ENCODE assay signal across 24 cellular contexts in the genomic region with DNA sequence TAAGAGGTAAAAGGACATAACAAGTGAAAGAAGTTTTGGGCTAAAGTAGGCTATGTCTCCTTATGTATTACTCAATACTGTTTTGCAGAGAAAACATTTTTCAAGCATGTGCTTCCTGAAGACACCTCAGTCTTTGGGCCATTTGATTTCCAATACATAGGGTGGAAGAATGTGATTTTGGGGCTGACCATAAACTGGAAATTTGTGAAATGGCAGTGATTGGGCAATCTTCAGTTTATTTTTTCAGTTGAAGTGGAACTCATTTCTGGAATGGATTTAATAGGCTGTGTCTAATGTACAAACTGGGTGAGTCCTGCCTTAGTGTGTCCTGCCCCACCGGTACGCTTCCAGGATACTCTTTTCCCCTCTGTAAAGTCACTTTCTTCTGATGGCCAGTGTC. TPM values are rescaled to one million over a fixed set of nuclear protein-coding genes. Genes with fewer than 3 reads are reported as not detected.
DNase-seq lines count a peak whose midpoint lies in the region; ATAC-seq, FAIRE-seq and TF ChIP-seq lines count a peak whose summit lies in the region.
"Had no signal": no experiment of that assay in that cellular context is flagged by ENCODE, and none has a peak within 500 bp of the region (broad histone marks: within the 10 kb centered on the region; RNA-seq: fewer than 3 reads in every experiment).

No MANE protein-coding gene starts in this region.

- BruUV-seq in HepG2 (replicated peaks; lab: Mats Ljungman, UMichigan): no TSS peak
- BruUV-seq in K562 (replicated peaks; lab: Mats Ljungman, UMichigan): no TSS peak

- DNase-seq in HepG2 (ENCODE audit: low spot score) (no peak), right lobe of liver (no peak), K562 (ENCODE audit: extremely low read depth in 1 of 4, low spot score in 3 of 4) (no peak), fibroblast of peridontal ligament (ENCODE audit: extremely low read depth) (peak; percentile 78), OCI-M1 (lab: John Stamatoyannopoulos, UW) (no peak), trophoblast cell (no peak), cerebellum (ENCODE audit: low spot score) (no peak)
- DNase-seq: AML-193; BE2C; CD4-positive, alpha-beta T cell; CD8-positive, alpha-beta memory T cell; DMS 273 treated with DMSO at 0.1 percent for 48 hours; DMS79; EL; GOT3; HFFc6 had no signal

- H2BK120ac ChIP-seq in trophoblast cell (ENCODE audit: insufficient read depth, low read length, poor library complexity): no peak overlapping the region

- H3K4ac ChIP-seq in trophoblast cell (ENCODE audit: low read depth, low read length): no peak overlapping the region

- H3K79me2 ChIP-seq in HepG2 (ENCODE audit: insufficient read depth, low read length) (peaks cover 8% of the 10 kb centered on the region), K562 (ENCODE audit: control insufficient read depth, insufficient read depth, low read length) (peaks cover 14% of the 10 kb centered on the region), trophoblast cell (ENCODE audit: control insufficient read depth, insufficient read depth, low read length, poor library complexity) (no peaks in the 10 kb centered on the region)

- in situ Hi-C loops in HepG2 (cut with HindIII; ENCODE audit: extremely low pct_ligation_motif_present, low pct_unique_long_range_greater_than_20kb) (no loop called here), K562 (cut with MboI) (no loop called here)

- TF ChIP-seq EP300 in HepG2 (IDR thresholded peaks at IDR 0.05; ENCODE audit: low read depth in 2 of 2, low read length in 2 of 2): no peak
- no peak for TF ChIP-seq EP300 in HepG2 (CRISPR knock-in tag; IDR thresholded peaks at IDR 0.05; ENCODE audit: borderline replicate concordance)
- TF ChIP-seq EP300 in K562 (IDR thresholded peaks at IDR 0.05; ENCODE audit: low read length): no peak

- H2BK12ac ChIP-seq in trophoblast cell (ENCODE audit: low read length): no peak overlapping the region

- H2BK5ac ChIP-seq in trophoblast cell (ENCODE audit: low read depth, low read length, poor library complexity): no peak overlapping the region

- no peak overlapping the region for H2AFZ ChIP-seq in HepG2 (ENCODE audit: low read length)
- H2AFZ ChIP-seq in K562 (ENCODE audit: low read depth, low read length): no peak overlapping the region
- H2AFZ ChIP-seq in trophoblast cell (ENCODE audit: insufficient read depth, low read length, poor library complexity): no peak overlapping the region

- peaks cover 7 to 40% of the 10 kb centered on the region in 2 experiments for H3K36me3 ChIP-seq in HepG2 (replicated peaks in 1 of 2; ENCODE audit: control insufficient read depth in 1 of 2, insufficient read depth in 2 of 2, low read length in 2 of 2)
- peaks cover 0 to 7% (median 0%) of the 10 kb centered on the region in 4 donors for H3K36me3 ChIP-seq in right lobe of liver
- peaks cover 68% of the 10 kb centered on the region for H3K36me3 ChIP-seq in K562 (ENCODE audit: control insufficient read depth, insufficient read depth, low read length)
- peaks cover 28 to 47% of the 10 kb centered on the region in 2 experiments for H3K36me3 ChIP-seq in trophoblast cell (ENCODE audit: control insufficient read depth in 1 of 2, insufficient read depth in 2 of 2, low read length in 2 of 2)

- H3K4me3 ChIP-seq in HepG2 (replicated peaks in 1 of 3; ENCODE audit: insufficient read depth in 1 of 3, low read depth in 2 of 3, low read length in 3 of 3): no peak overlapping the region
- H3K4me3 ChIP-seq in right lobe of liver: no peak overlapping the region
- H3K4me3 ChIP-seq in K562: no peak overlapping the region
- H3K4me3 ChIP-seq in trophoblast cell (ENCODE audit: low read depth, low read length): no peak overlapping the region
- H3K4me3 ChIP-seq: BLaER1 treated with 17β-estradiol and CSF1 and Interleukin-3, amounts not matched to agents 10 nM and 100 nM; HAP-1 had no signal

- TF ChIP-seq POLR2A in HepG2 (IDR thresholded peaks at IDR 0.05; ENCODE audit: insufficient read depth in 1 of 2, low read depth in 2 of 2, low read length in 2 of 2) (no peak), right lobe of liver (IDR thresholded peaks at IDR 0.05) (no peak), K562 (conservative IDR thresholded peaks at IDR 0.05) (no peak)

- no peak for FAIRE-seq in HepG2 (lab: Jason Lieb, UNC)
- FAIRE-seq in K562 (lab: Jason Lieb, UNC): no peak
- FAIRE-seq: A204.1, D721Med, GM12892, H54 had no signal

- intact Hi-C loops in HepG2 (cut with micrococcal nuclease; ENCODE audit: unreplicated experiment): no loop called here
- intact Hi-C loops in right lobe of liver (cut with DNase I): no loop called here
- intact Hi-C loops in K562 (cut with micrococcal nuclease): no loop called here

- H3K23ac ChIP-seq in trophoblast cell (ENCODE audit: low read length): no peak overlapping the region

- H4K8ac ChIP-seq in trophoblast cell (ENCODE audit: low read depth, low read length): no peak overlapping the region

- no peak overlapping the region for H2AK5ac ChIP-seq in trophoblast cell (ENCODE audit: low read length)

- H3K9me1 ChIP-seq in K562 (ENCODE audit: control insufficient read depth, insufficient read depth, low read length): no peaks in the 10 kb centered on the region

- H4K20me1 ChIP-seq in HepG2 (ENCODE audit: insufficient read depth, low read length) (no peaks in the 10 kb centered on the region), K562 (replicated peaks; ENCODE audit: control insufficient read depth, insufficient read depth, low read length) (peaks cover 8% of the 10 kb centered on the region; the same call in 1 of the 2 replicates)

- no peak overlapping the region for H3K14ac ChIP-seq in trophoblast cell (ENCODE audit: low read length)

- no peak for TF ChIP-seq RAD21 in HepG2 (CRISPR knock-in tag; IDR thresholded peaks at IDR 0.05)
- no peak for TF ChIP-seq RAD21 in K562 (CRISPR knock-in tag; conservative IDR thresholded peaks at IDR 0.05 in 1 of 2, IDR thresholded peaks at IDR 0.05 in 1 of 2)

- H4K12ac ChIP-seq in trophoblast cell (ENCODE audit: low read depth, low read length): no peak overlapping the region

- no peak for ATAC-seq in HepG2
- ATAC-seq in right lobe of liver: no peak
- ATAC-seq in K562: no peak
- no peak for ATAC-seq in HG02642 (IDR thresholded peaks at IDR 0.05; ENCODE audit: poor library complexity, unreplicated experiment)

- H3K9me3 ChIP-seq in HepG2 (ENCODE audit: low read length) (no peaks in the 10 kb centered on the region), right lobe of liver (no peaks in the 10 kb centered on the region), K562 (replicated peaks; ENCODE audit: control insufficient read depth, insufficient read depth, low read depth, low read length) (no peaks in the 10 kb centered on the region), trophoblast cell (ENCODE audit: insufficient read depth, low read depth, low read length) (peaks cover 1% of the 10 kb centered on the region)
- H3K9me3 ChIP-seq: BE2C; BLaER1 treated with 17β-estradiol and CSF1 and Interleukin-3, amounts not matched to agents 10 nM and 100 nM; HAP-1 had no signal

- peaks cover 4% of the 10 kb centered on the region for H3K79me1 ChIP-seq in trophoblast cell (ENCODE audit: low read length)

- no peak for TF ChIP-seq CTCF in HepG2 (CRISPR knock-in tag; IDR thresholded peaks at IDR 0.05)
- TF ChIP-seq CTCF in right lobe of liver (IDR thresholded peaks at IDR 0.05): no peak
- TF ChIP-seq CTCF in K562 (IDR thresholded peaks at IDR 0.05 in 2 of 3, conservative IDR thresholded peaks at IDR 0.05 in 1 of 3; ENCODE audit: insufficient read depth in 2 of 3, low read depth in 1 of 3, low read length in 3 of 3): no peak

- no peak overlapping the region for H3K18ac ChIP-seq in trophoblast cell (ENCODE audit: low read length)

- H3K27me3 ChIP-seq in HepG2 (ENCODE audit: control insufficient read depth in 1 of 2, insufficient read depth in 2 of 2, low read length in 2 of 2) (no peaks in the 10 kb centered on the region), right lobe of liver (no peaks in the 10 kb centered on the region), K562 (ENCODE audit: control insufficient read depth in 2 of 2, insufficient read depth in 2 of 2, low read length in 2 of 2) (no peaks in the 10 kb centered on the region), trophoblast cell (ENCODE audit: insufficient read depth, low read length) (no peaks in the 10 kb centered on the region)
- H3K27me3 ChIP-seq: BE2C; BLaER1 treated with 17β-estradiol and CSF1 and Interleukin-3, amounts not matched to agents 10 nM and 100 nM had no signal

- POLR2A ChIA-PET in HepG2 (lab: Yijun Ruan, JAX): no interaction called here
- POLR2A ChIA-PET in K562 (lab: Yijun Ruan, JAX): no interaction called here

- 100% methylated on average over 2 of the region's 2 CpGs for WGBS in HepG2 (ENCODE audit: low lambda C conversion rate)
- WGBS in right lobe of liver (ENCODE audit: insufficient coverage, low coverage, low lambda C conversion rate, missing lambda C conversion rate): 78% methylated on average over 2 of the region's 2 CpGs
- 96% methylated on average over 2 of the region's 2 CpGs for WGBS in K562 (ENCODE audit: insufficient coverage, low coverage, missing lambda C conversion rate)
- WGBS in trophoblast cell (ENCODE audit: extremely low coverage, insufficient coverage, insufficient read length): no CpG with 5 or more reads among the region's 2 CpGs

- H3K27ac ChIP-seq in HepG2 (ENCODE audit: extremely low read length, insufficient read depth, low read length) (no peak overlapping the region), right lobe of liver (no peak overlapping the region), K562 (ENCODE audit: extremely low read depth, low read depth, low read length) (no peak overlapping the region), trophoblast cell (ENCODE audit: low read depth, low read length) (no peak overlapping the region)
- H3K27ac ChIP-seq: 22Rv1; BLaER1 treated with 17β-estradiol and CSF1 and Interleukin-3, amounts not matched to agents 10 nM and 100 nM had no signal

- no peak overlapping the region for H4K91ac ChIP-seq in trophoblast cell (ENCODE audit: low read depth, low read length)

- H3K9ac ChIP-seq in HepG2 (ENCODE audit: insufficient read depth, low read depth, low read length) (no peak overlapping the region), K562 (ENCODE audit: insufficient read depth in 1 of 2, low read depth in 2 of 2, low read length in 2 of 2) (no peak overlapping the region), trophoblast cell (ENCODE audit: low read length) (no peak overlapping the region)

- no peak overlapping the region for H3K4me2 ChIP-seq in HepG2 (ENCODE audit: low read depth, low read length)
- no peak overlapping the region for H3K4me2 ChIP-seq in K562 (ENCODE audit: insufficient read depth, low read length)
- H3K4me2 ChIP-seq in trophoblast cell (ENCODE audit: low read length): no peak overlapping the region

- CTCF ChIA-PET in HepG2 (lab: Yijun Ruan, JAX; ENCODE audit: low intra/inter-chr PET ratio, low total read pairs) (no interaction called here), K562 (lab: Yijun Ruan, JAX; ENCODE audit: low intra/inter-chr PET ratio) (no interaction called here)

- peaks cover 47% of the 10 kb centered on the region for H3K4me1 ChIP-seq in HepG2 (ENCODE audit: insufficient read depth, low read length)
- peaks cover 0 to 76% (median 17%) of the 10 kb centered on the region in 4 donors for H3K4me1 ChIP-seq in right lobe of liver
- peaks cover 42 to 44% of the 10 kb centered on the region in 2 experiments for H3K4me1 ChIP-seq in K562 (replicated peaks in 1 of 2; ENCODE audit: control insufficient read depth in 2 of 2, insufficient read depth in 2 of 2, low read length in 2 of 2)
- H3K4me1 ChIP-seq in trophoblast cell (ENCODE audit: control insufficient read depth in 1 of 2, insufficient read depth in 2 of 2, low read length in 2 of 2): peaks cover 3 to 9% of the 10 kb centered on the region in 2 experiments

RNA-seq across cellular contexts. Expression of gene ACADS, which starts 2.8 kb away (rescaled TPM):
- 22.4 and 27.7 TPM in 2 replicates for total RNA-seq in HepG2 (2016; rRNA removed; fragmentation: Illumina TruSeq; extraction: Trizol)
- 6.0 and 6.3 TPM in 2 replicates for total RNA-seq in HepG2 (2016; cell fraction: cytosol; rRNA removed; fragmentation: Illumina TruSeq; extraction: Trizol; ENCODE audit: low read depth)
- 23.1 and 29.1 TPM in 2 replicates for total RNA-seq in HepG2 (2016; cell fraction: insoluble cytoplasmic fraction; rRNA removed; fragmentation: Illumina TruSeq; extraction: Trizol)
- total RNA-seq in HepG2 (2016; cell fraction: membrane; rRNA removed; fragmentation: Illumina TruSeq; extraction: Trizol): 9.4 and 9.6 TPM in 2 replicates
- total RNA-seq in HepG2 (2016; cell fraction: nucleus; rRNA removed; fragmentation: Illumina TruSeq; extraction: Trizol): 15.4 and 17.9 TPM in 2 replicates
- 17.4 and 25.4 TPM in 2 replicates for polyA plus RNA-seq in HepG2 (2011; rRNA removed)
- 18.0 and 24.2 TPM in 2 replicates for polyA plus RNA-seq in HepG2 (2011; cell fraction: cytosol; rRNA removed)
- polyA plus RNA-seq in HepG2 (2011; cell fraction: nucleus; rRNA removed): 56.5 and 57.9 TPM in 2 replicates
- 16.1 and 18.5 TPM in 2 replicates for polyA plus RNA-seq in HepG2 (2012)
- 4.5 and 4.6 TPM in 2 replicates for polyA plus RNA-seq in HepG2 (2016; cell fraction: cytosol; fragmentation: Illumina TruSeq; extraction: Trizol; ENCODE audit: low read depth)
- 17.0 and 22.0 TPM in 2 replicates for polyA plus RNA-seq in HepG2 (2016; cell fraction: insoluble cytoplasmic fraction; fragmentation: Illumina TruSeq; extraction: Trizol; ENCODE audit: low read depth)
- 5.6 and 5.7 TPM in 2 replicates for polyA plus RNA-seq in HepG2 (2016; cell fraction: membrane; fragmentation: Illumina TruSeq; extraction: Trizol; ENCODE audit: low read depth)
- polyA plus RNA-seq in HepG2 (2016; cell fraction: nucleus; fragmentation: Illumina TruSeq; extraction: Trizol; ENCODE audit: insufficient read depth, low read depth): 30.9 and 31.9 TPM in 2 replicates
- 6.9 and 23.2 TPM in 2 replicates for polyA minus RNA-seq in HepG2 (2011; rRNA and poly(A)+ RNA removed; ENCODE audit: low replicate concordance)
- polyA minus RNA-seq in HepG2 (2011; cell fraction: cytosol; rRNA and poly(A)+ RNA removed): 15.2 and 16.1 TPM in 2 replicates
- polyA minus RNA-seq in HepG2 (2011; cell fraction: nucleus; rRNA and poly(A)+ RNA removed): 9.3 and 10.6 TPM in 2 replicates
- 100 to 1,000 TPM in 5 of 6 experiments, 10 to 100 TPM in 1; 94.1 to 172 (median 156) TPM for total RNA-seq in right lobe of liver
- 6.2 and 32.9 TPM in 2 replicates for total RNA-seq in K562 (2011; cell fraction: chromatin; rRNA removed; ENCODE audit: low replicate concordance)
- total RNA-seq in K562 (2011; cell fraction: nucleolus; rRNA removed): 34.2 and 46.8 TPM in 2 replicates
- total RNA-seq in K562 (2011; cell fraction: nucleoplasm; rRNA removed): 17.8 and 18.3 TPM in 2 replicates
- total RNA-seq in K562 (2014; rRNA removed): 20.2 and 20.3 TPM in 2 replicates
- 2.1 and 3.1 TPM in 2 replicates for total RNA-seq in K562 (2014; rRNA removed; fragmentation: Illumina TruSeq; extraction: Trizol)
- total RNA-seq in K562 (2015; rRNA removed; fragmentation: Illumina TruSeq; extraction: Trizol): 8.8 and 9.0 TPM in 2 replicates
- 17.2 and 18.5 TPM in 2 replicates for total RNA-seq in K562 (2021)
- 13.6 and 14.1 TPM in 2 replicates for polyA plus RNA-seq in K562 (2011; rRNA removed)
- polyA plus RNA-seq in K562 (2011; cell fraction: cytosol; rRNA removed): 15.7 and 34.6 TPM in 2 replicates
- polyA plus RNA-seq in K562 (2011; cell fraction: nucleus; rRNA removed): 34.9 and 56.3 TPM in 2 replicates
- 10.1 and 22.2 TPM in 2 replicates for polyA plus RNA-seq in K562 (2012)
- polyA plus RNA-seq in K562 (2014; fragmentation: Illumina TruSeq; extraction: Trizol): 3.3 and 8.3 TPM in 2 replicates
- polyA plus RNA-seq in K562 (2014; fragmentation: Nextera tagmentation; extraction: Ambion mirVana): under 1 TPM; 0.06 to 0.14 TPM
- polyA plus RNA-seq in K562 (2014; rRNA removed): 18.3 and 20.3 TPM in 2 replicates
- polyA minus RNA-seq in K562 (2011; rRNA and poly(A)+ RNA removed): 2.3 and 3.0 TPM in 2 replicates
- 10.6 and 11.6 TPM in 2 replicates for polyA minus RNA-seq in K562 (2011; cell fraction: cytosol; rRNA and poly(A)+ RNA removed)
- polyA minus RNA-seq in K562 (2011; cell fraction: nucleus; rRNA and poly(A)+ RNA removed): 11.1 and 14.4 TPM in 2 replicates
- polyA plus RNA-seq in trophoblast cell (2013): 4.4 and 4.6 TPM in 2 replicates
- total RNA-seq in cerebellum: 3.3 TPM

RNA-seq across cellular contexts. Expression of gene UNC119B, which starts 12.5 kb away (rescaled TPM):
- total RNA-seq in HepG2 (2016; rRNA removed; fragmentation: Illumina TruSeq; extraction: Trizol) (19.6 and 30.7 TPM in 2 replicates), right lobe of liver (10 to 100 TPM in 1 of 6 experiments, 1 to 10 TPM in 5; 4.7 to 10.2 (median 6.6) TPM), K562 (2014; rRNA removed) (14.6 and 15.1 TPM in 2 replicates), K562 (2014; rRNA removed; fragmentation: Illumina TruSeq; extraction: Trizol) (11.9 and 13.8 TPM in 2 replicates), K562 (2015; rRNA removed; fragmentation: Illumina TruSeq; extraction: Trizol) (9.2 and 9.3 TPM in 2 replicates), K562 (2021) (22.2 and 25.0 TPM in 2 replicates), cerebellum (20.8 TPM)
- total RNA-seq in HepG2 (2016; cell fraction: cytosol; rRNA removed; fragmentation: Illumina TruSeq; extraction: Trizol; ENCODE audit: low read depth): 4.9 and 5.2 TPM in 2 replicates
- 20.3 and 28.2 TPM in 2 replicates for total RNA-seq in HepG2 (2016; cell fraction: insoluble cytoplasmic fraction; rRNA removed; fragmentation: Illumina TruSeq; extraction: Trizol)
- total RNA-seq in HepG2 (2016; cell fraction: membrane; rRNA removed; fragmentation: Illumina TruSeq; extraction: Trizol): 13.5 and 13.6 TPM in 2 replicates
- 15.8 and 19.8 TPM in 2 replicates for total RNA-seq in HepG2 (2016; cell fraction: nucleus; rRNA removed; fragmentation: Illumina TruSeq; extraction: Trizol)
- polyA plus RNA-seq in HepG2 (2011; rRNA removed) (18.6 and 19.7 TPM in 2 replicates), K562 (2011; rRNA removed) (26.5 and 34.5 TPM in 2 replicates), K562 (2014; fragmentation: Illumina TruSeq; extraction: Trizol) (16.5 and 19.5 TPM in 2 replicates), K562 (2014; fragmentation: Nextera tagmentation; extraction: Ambion mirVana) (1 to 10 TPM; 4.0 to 6.5 TPM), K562 (2014; rRNA removed) (20.2 and 21.6 TPM in 2 replicates)
- 14.9 and 17.8 TPM in 2 replicates for polyA plus RNA-seq in HepG2 (2011; cell fraction: cytosol; rRNA removed)
- 19.3 and 19.7 TPM in 2 replicates for polyA plus RNA-seq in HepG2 (2011; cell fraction: nucleus; rRNA removed)
- 16.7 and 17.6 TPM in 2 replicates for polyA plus RNA-seq in HepG2 (2012)
- 3.8 and 4.1 TPM in 2 replicates for polyA plus RNA-seq in HepG2 (2016; cell fraction: cytosol; fragmentation: Illumina TruSeq; extraction: Trizol; ENCODE audit: low read depth)
- 27.6 and 27.9 TPM in 2 replicates for polyA plus RNA-seq in HepG2 (2016; cell fraction: insoluble cytoplasmic fraction; fragmentation: Illumina TruSeq; extraction: Trizol; ENCODE audit: low read depth)
- polyA plus RNA-seq in HepG2 (2016; cell fraction: membrane; fragmentation: Illumina TruSeq; extraction: Trizol; ENCODE audit: low read depth): 9.0 TPM in 2 replicates
- 25.6 and 26.1 TPM in 2 replicates for polyA plus RNA-seq in HepG2 (2016; cell fraction: nucleus; fragmentation: Illumina TruSeq; extraction: Trizol; ENCODE audit: insufficient read depth, low read depth)
- polyA minus RNA-seq in HepG2 (2011; rRNA and poly(A)+ RNA removed; ENCODE audit: low replicate concordance): 27.6 and 29.3 TPM in 2 replicates
- 14.1 and 15.8 TPM in 2 replicates for polyA minus RNA-seq in HepG2 (2011; cell fraction: cytosol; rRNA and poly(A)+ RNA removed)
- polyA minus RNA-seq in HepG2 (2011; cell fraction: nucleus; rRNA and poly(A)+ RNA removed): 11.6 and 11.8 TPM in 2 replicates
- 18.7 and 28.7 TPM in 2 replicates for total RNA-seq in K562 (2011; cell fraction: chromatin; rRNA removed; ENCODE audit: low replicate concordance)
- total RNA-seq in K562 (2011; cell fraction: nucleolus; rRNA removed): 23.0 and 27.2 TPM in 2 replicates
- 21.1 and 23.8 TPM in 2 replicates for total RNA-seq in K562 (2011; cell fraction: nucleoplasm; rRNA removed)
- polyA plus RNA-seq in K562 (2011; cell fraction: cytosol; rRNA removed): 23.8 and 27.8 TPM in 2 replicates
- 28.8 and 32.2 TPM in 2 replicates for polyA plus RNA-seq in K562 (2011; cell fraction: nucleus; rRNA removed)
- polyA plus RNA-seq in K562 (2012): 17.9 and 20.1 TPM in 2 replicates
- polyA minus RNA-seq in K562 (2011; rRNA and poly(A)+ RNA removed): 28.0 and 45.8 TPM in 2 replicates
- polyA minus RNA-seq in K562 (2011; cell fraction: cytosol; rRNA and poly(A)+ RNA removed): 13.2 and 21.8 TPM in 2 replicates
- polyA minus RNA-seq in K562 (2011; cell fraction: nucleus; rRNA and poly(A)+ RNA removed): 17.6 and 18.5 TPM in 2 replicates
- polyA plus RNA-seq in trophoblast cell (2013): 14.7 and 15.2 TPM in 2 replicates

RNA-seq across cellular contexts. Expression of gene MLEC, which starts 35.8 kb away (rescaled TPM):
- 95.5 and 156 TPM in 2 replicates for total RNA-seq in HepG2 (2016; rRNA removed; fragmentation: Illumina TruSeq; extraction: Trizol)
- total RNA-seq in HepG2 (2016; cell fraction: cytosol; rRNA removed; fragmentation: Illumina TruSeq; extraction: Trizol; ENCODE audit: low read depth): 31.1 and 43.3 TPM in 2 replicates
- 92.5 and 153 TPM in 2 replicates for total RNA-seq in HepG2 (2016; cell fraction: insoluble cytoplasmic fraction; rRNA removed; fragmentation: Illumina TruSeq; extraction: Trizol)
- 74.8 and 84.9 TPM in 2 replicates for total RNA-seq in HepG2 (2016; cell fraction: membrane; rRNA removed; fragmentation: Illumina TruSeq; extraction: Trizol)
- 133 and 164 TPM in 2 replicates for total RNA-seq in HepG2 (2016; cell fraction: nucleus; rRNA removed; fragmentation: Illumina TruSeq; extraction: Trizol)
- 35.3 and 49.8 TPM in 2 replicates for polyA plus RNA-seq in HepG2 (2011; rRNA removed)
- polyA plus RNA-seq in HepG2 (2011; cell fraction: cytosol; rRNA removed): 26.8 and 37.8 TPM in 2 replicates
- 18.9 and 25.8 TPM in 2 replicates for polyA plus RNA-seq in HepG2 (2011; cell fraction: nucleus; rRNA removed)
- polyA plus RNA-seq in HepG2 (2012): 53.8 and 55.5 TPM in 2 replicates
- polyA plus RNA-seq in HepG2 (2016; cell fraction: cytosol; fragmentation: Illumina TruSeq; extraction: Trizol; ENCODE audit: low read depth): 50.6 and 60.4 TPM in 2 replicates
- polyA plus RNA-seq in HepG2 (2016; cell fraction: insoluble cytoplasmic fraction; fragmentation: Illumina TruSeq; extraction: Trizol; ENCODE audit: low read depth): 79.3 and 82.1 TPM in 2 replicates
- 61.3 and 75.0 TPM in 2 replicates for polyA plus RNA-seq in HepG2 (2016; cell fraction: membrane; fragmentation: Illumina TruSeq; extraction: Trizol; ENCODE audit: low read depth)
- 177 and 196 TPM in 2 replicates for polyA plus RNA-seq in HepG2 (2016; cell fraction: nucleus; fragmentation: Illumina TruSeq; extraction: Trizol; ENCODE audit: insufficient read depth, low read depth)
- polyA minus RNA-seq in HepG2 (2011; rRNA and poly(A)+ RNA removed; ENCODE audit: low replicate concordance): 39.9 and 58.9 TPM in 2 replicates
- 37.0 and 60.4 TPM in 2 replicates for polyA minus RNA-seq in HepG2 (2011; cell fraction: cytosol; rRNA and poly(A)+ RNA removed)
- 19.3 and 30.8 TPM in 2 replicates for polyA minus RNA-seq in HepG2 (2011; cell fraction: nucleus; rRNA and poly(A)+ RNA removed)
- total RNA-seq in right lobe of liver: 100 to 1,000 TPM; 102 to 193 (median 126) TPM
- 88.8 and 90.6 TPM in 2 replicates for total RNA-seq in K562 (2011; cell fraction: chromatin; rRNA removed; ENCODE audit: low replicate concordance)
- total RNA-seq in K562 (2011; cell fraction: nucleolus; rRNA removed): 52.4 and 69.7 TPM in 2 replicates
- total RNA-seq in K562 (2011; cell fraction: nucleoplasm; rRNA removed): 97.0 and 104 TPM in 2 replicates
- 57.8 and 63.6 TPM in 2 replicates for total RNA-seq in K562 (2014; rRNA removed)
- total RNA-seq in K562 (2014; rRNA removed; fragmentation: Illumina TruSeq; extraction: Trizol): 90.7 and 93.1 TPM in 2 replicates
- total RNA-seq in K562 (2015; rRNA removed; fragmentation: Illumina TruSeq; extraction: Trizol): 102 and 108 TPM in 2 replicates
- 92.9 and 104 TPM in 2 replicates for total RNA-seq in K562 (2021)
- polyA plus RNA-seq in K562 (2011; rRNA removed): 40.2 and 51.9 TPM in 2 replicates
- polyA plus RNA-seq in K562 (2011; cell fraction: cytosol; rRNA removed): 11.9 and 30.2 TPM in 2 replicates
- 22.8 and 31.1 TPM in 2 replicates for polyA plus RNA-seq in K562 (2011; cell fraction: nucleus; rRNA removed)
- 51.4 and 67.7 TPM in 2 replicates for polyA plus RNA-seq in K562 (2012)
- polyA plus RNA-seq in K562 (2014; fragmentation: Illumina TruSeq; extraction: Trizol): 73.7 and 94.6 TPM in 2 replicates
- 10 to 100 TPM; 18.5 to 20.5 TPM for polyA plus RNA-seq in K562 (2014; fragmentation: Nextera tagmentation; extraction: Ambion mirVana)
- 40.9 and 45.3 TPM in 2 replicates for polyA plus RNA-seq in K562 (2014; rRNA removed)
- 68.4 and 73.2 TPM in 2 replicates for polyA minus RNA-seq in K562 (2011; rRNA and poly(A)+ RNA removed)
- 40.9 and 51.9 TPM in 2 replicates for polyA minus RNA-seq in K562 (2011; cell fraction: cytosol; rRNA and poly(A)+ RNA removed)
- polyA minus RNA-seq in K562 (2011; cell fraction: nucleus; rRNA and poly(A)+ RNA removed): 6.3 and 17.9 TPM in 2 replicates
- 83.1 and 85.1 TPM in 2 replicates for polyA plus RNA-seq in trophoblast cell (2013)
- 46.8 TPM for total RNA-seq in cerebellum

Comparison
In these comparisons a context has a peak if more than half of its experiments do, and no peak if none do; other contexts are left out.
1. Of the 241 proteins assayed by ChIP-seq in both HepG2 and K562: peak only in HepG2: none; only in K562: CEBPG; in both: CEBPB; in neither: 239.